ENCODE assay signal across 13 cellular contexts in the genomic region with DNA sequence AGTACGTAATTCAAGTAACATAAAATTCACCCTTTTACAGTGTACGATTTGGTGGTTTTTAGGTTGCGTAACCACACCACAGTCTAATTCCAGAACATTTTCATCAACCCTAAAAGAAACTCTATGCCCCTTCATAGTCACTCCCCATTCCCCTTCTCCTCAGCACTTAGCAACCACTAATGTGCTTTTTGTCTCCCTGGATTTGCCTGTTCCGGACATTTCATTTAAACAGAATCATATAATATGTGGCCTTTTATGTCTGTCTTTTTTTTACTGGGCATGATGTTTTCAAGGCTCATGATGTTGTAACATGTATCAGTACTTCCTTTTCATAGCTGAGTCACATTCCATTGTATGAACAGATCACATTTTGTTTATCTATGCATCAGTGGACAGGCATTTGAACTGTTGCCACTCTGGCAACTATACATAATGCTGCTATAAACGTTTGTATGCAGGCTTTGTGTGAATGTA. TPM values are rescaled to one million over a fixed set of nuclear protein-coding genes. Genes with fewer than 3 reads are reported as not detected.
DNase-seq lines count a peak whose midpoint lies in the region; ATAC-seq and TF ChIP-seq lines count a peak whose summit lies in the region.
"Had no signal": no experiment of that assay in that cellular context is flagged by ENCODE, and none has a peak within 500 bp of the region (broad histone marks: within the 10 kb centered on the region; RNA-seq: fewer than 3 reads in every experiment).

No MANE protein-coding gene starts in this region.

- CTCF ChIA-PET in MCF 10A (lab: Yijun Ruan, JAX) = interaction anchor here (0.6 to 2.5 kb wide), 9 partner anchors 9 to 230 kb away, joined by 3 to 9 read pairs (median 4); a partner anchor contains a TSS

- no peak for TF ChIP-seq CTCF in MCF 10A (IDR thresholded peaks at IDR 0.05; ENCODE audit: unreplicated experiment)
- TF ChIP-seq CTCF in breast epithelium (IDR thresholded peaks at IDR 0.05) = no peak
- TF ChIP-seq CTCF in RWPE2 (IDR thresholded peaks at IDR 0.05; ENCODE audit: poor library complexity, severe bottlenecking) = no peak

- H3K9me3 Mint-ChIP-seq in MCF 10A (ENCODE audit: unreplicated experiment) = peaks cover 5% of the 10 kb centered on the region

- H3K27ac ChIP-seq in breast epithelium (peak overlapping the region in 1 of 2 donors; percentile 62), RWPE2 (ENCODE audit: poor library complexity, severe bottlenecking) (peak overlapping the region; percentile 87)

- POLR2A ChIA-PET in MCF 10A (lab: Yijun Ruan, JAX) = interaction anchor here (0.6 to 3.5 kb wide), 21 partner anchors 9 to 1045 kb away, joined by 3 to 23 read pairs (median 4); partner anchors contain the start of genes IBA57, OBSCN and TRIM11

- H3K9me3 ChIP-seq in breast epithelium (peaks cover 13 to 22% of the 10 kb centered on the region in 2 donors), RWPE2 (ENCODE audit: severe bottlenecking) (no peaks in the 10 kb centered on the region)

- DNase-seq in MCF 10A (ENCODE audit: unreplicated experiment) (peak; percentile 97), breast epithelium (ENCODE audit: low spot score in 2 of 2) (no peak), RWPE2 (ENCODE audit: low spot score) (no peak), fibroblast of peridontal ligament (ENCODE audit: extremely low read depth) (peak; percentile 94), stromal cell of bone marrow (ENCODE audit: low read depth) (peak; percentile 52), RPMI8226 (no peak), putamen (ENCODE audit: low spot score) (no peak), GDM1 (lab: John Stamatoyannopoulos, UW) (no peak)
- DNase-seq: activated T-cell treated with anti-CD3 and anti-CD28 coated beads, Interleukin-2, amount 50 U/mL, for 1 hour; NCI-H446; upper lobe of left lung had no signal

- H3K27me3 Mint-ChIP-seq in MCF 10A (ENCODE audit: insufficient read depth, unreplicated experiment) = no peaks in the 10 kb centered on the region
- H3K27me3 Mint-ChIP-seq: dendritic cell treated with granulocyte-macrophage colony-stimulating factor and Interleukin-4, amounts not matched to agents 40 ng/mL and 50 ng/mL, for 4 days had no signal

- peak overlapping the region; percentile 93 for H3K27ac Mint-ChIP-seq in MCF 10A (ENCODE audit: low read depth, unreplicated experiment)
- H3K27ac Mint-ChIP-seq: dendritic cell treated with granulocyte-macrophage colony-stimulating factor and Interleukin-4, amounts not matched to agents 40 ng/mL and 50 ng/mL, for 4 days had no signal

- no TSS peak for BruUV-seq in MCF 10A (replicated peaks; lab: Mats Ljungman, UMichigan)

- H3K27me3 ChIP-seq in breast epithelium (no peaks in the 10 kb centered on the region), RWPE2 (ENCODE audit: insufficient read depth, poor library complexity, severe bottlenecking) (no peaks in the 10 kb centered on the region)
- H3K27me3 ChIP-seq: upper lobe of left lung had no signal

- intact Hi-C loops in MCF 10A (cut with micrococcal nuclease) = loop anchor here (1.0 to 2.0 kb wide), 3 partner anchors 15 to 230 kb away; partner anchors contain the start of gene IBA57
- intact Hi-C loops in breast epithelium (cut with DNase I; ENCODE audit: low total_unique reads) = no loop called here

- H3K4me1 Mint-ChIP-seq in MCF 10A (ENCODE audit: insufficient read depth, unreplicated experiment) = peaks cover 15% of the 10 kb centered on the region

- H3K36me3 Mint-ChIP-seq in MCF 10A (ENCODE audit: insufficient read depth, unreplicated experiment) = peaks cover 16% of the 10 kb centered on the region

- peak; percentile 92 for ATAC-seq in RWPE2 (ENCODE audit: low read depth)

- peak overlapping the region; percentile 44 for H3K4me3 Mint-ChIP-seq in MCF 10A (ENCODE audit: unreplicated experiment)
- H3K4me3 Mint-ChIP-seq: dendritic cell treated with granulocyte-macrophage colony-stimulating factor and Interleukin-4, amounts not matched to agents 40 ng/mL and 50 ng/mL, for 4 days; neural crest cell had no signal

- no peak for TF ChIP-seq POLR2A in breast epithelium (IDR thresholded peaks at IDR 0.05)

- H3K4me3 ChIP-seq in breast epithelium (no peak overlapping the region), RWPE2 (ENCODE audit: severe bottlenecking) (no peak overlapping the region)
- H3K4me3 ChIP-seq: upper lobe of left lung had no signal

- H3K36me3 ChIP-seq in breast epithelium (no peaks in the 10 kb centered on the region), RWPE2 (ENCODE audit: low read depth) (peaks cover 5% of the 10 kb centered on the region; the same call in 1 of the 2 replicates)

- H3K4me1 ChIP-seq in breast epithelium (no peaks in the 10 kb centered on the region), RWPE2 (ENCODE audit: insufficient read depth, poor library complexity, severe bottlenecking) (peaks cover 15% of the 10 kb centered on the region)

RNA-seq across cellular contexts. Expression of gene OBSCN, which starts 20.8 kb away (rescaled TPM):
- total RNA-seq in MCF 10A (2022) (22.6 and 29.6 TPM in 2 replicates), breast epithelium (10 to 100 TPM in 2 of 3 donors, 1 to 10 TPM in 1; 3.0 to 40.0 (median 27.9) TPM)

Comparison
In these comparisons a context has a peak if more than half of its experiments do, and no peak if none do; other contexts are left out.
1. DNase-seq: peak in MCF 10A (single experiment), fibroblast of peridontal ligament (single experiment) and stromal cell of bone marrow (single experiment); none in breast epithelium (0 of 2), RWPE2 (single experiment), RPMI8226 (single experiment), putamen (single experiment) and GDM1 (single experiment).